Comparison of ENCODE assay signal across 12 cellular contexts in the genomic region with DNA sequence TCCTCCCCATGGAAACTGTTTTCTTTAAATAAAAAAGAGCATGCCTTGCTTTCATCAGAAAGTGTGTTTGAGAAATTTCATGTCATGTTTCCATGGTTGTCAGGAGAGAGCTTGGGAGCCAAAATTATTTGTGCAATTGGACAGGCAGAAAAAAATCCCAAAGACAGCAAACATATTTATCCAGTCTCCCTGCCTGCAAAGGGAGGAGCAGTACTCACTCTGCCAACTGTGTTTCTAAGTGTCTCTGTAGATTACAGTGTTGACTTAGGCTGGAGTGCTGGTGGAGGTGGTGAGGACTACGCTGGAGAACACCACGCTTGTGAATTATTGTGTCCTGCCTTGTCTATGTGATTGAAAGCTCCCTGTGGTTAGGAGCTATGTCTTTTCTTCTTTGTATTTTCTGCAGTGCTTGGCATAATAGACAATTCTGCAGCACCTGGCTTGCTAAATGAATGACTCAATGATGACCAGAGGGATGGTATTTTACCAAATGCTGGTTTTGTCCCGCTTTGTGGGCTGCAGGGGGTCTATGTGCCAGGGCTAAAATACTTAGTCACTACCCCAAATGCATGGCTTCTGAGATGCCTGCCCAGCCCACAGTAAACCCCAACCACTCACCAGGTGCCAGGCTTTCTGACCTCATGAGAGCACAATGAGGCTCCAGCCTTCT. TPM values are rescaled to one million over a fixed set of nuclear protein-coding genes. Genes with fewer than 3 reads are reported as not detected.
DNase-seq lines count a peak whose midpoint lies in the region; ATAC-seq and TF ChIP-seq lines count a peak whose summit lies in the region.
"Had no signal": no experiment of that assay in that cellular context is flagged by ENCODE, and none has a peak within 500 bp of the region (broad histone marks: within the 10 kb centered on the region; RNA-seq: fewer than 3 reads in every experiment).

No MANE protein-coding gene starts in this region.

- peaks cover 4 to 32% (median 23%) of the 10 kb centered on the region in 5 donors for H3K4me1 ChIP-seq in subcutaneous abdominal adipose tissue (ENCODE audit: control insufficient read depth in 5 of 5, insufficient read depth in 5 of 5, low read length in 5 of 5)

- H3K4me1 Mint-ChIP-seq in MCF 10A (ENCODE audit: insufficient read depth, unreplicated experiment) = peaks cover 12% of the 10 kb centered on the region

- peak; percentile 46 for ATAC-seq in left colon
- ATAC-seq in GM19328 (IDR thresholded peaks at IDR 0.05; ENCODE audit: unreplicated experiment) = no peak
- no peak for ATAC-seq in HG03135 (IDR thresholded peaks at IDR 0.05; ENCODE audit: unreplicated experiment)
- no peak for ATAC-seq in GM21576 (IDR thresholded peaks at IDR 0.05; ENCODE audit: unreplicated experiment)
- ATAC-seq: activated CD4-positive, CD25-positive, alpha-beta regulatory T cell treated with anti-CD3 and anti-CD28 coated beads, Interleukin-2, amount 50 U/mL, for 24 hours had no signal

- POLR2A ChIA-PET in MCF 10A (lab: Yijun Ruan, JAX) = interaction anchor here (0.7 to 1.0 kb wide), 4 partner anchors 9 to 252 kb away, joined by 3 read pairs; a partner anchor contains a TSS

- no peaks in the 10 kb centered on the region for H3K36me3 Mint-ChIP-seq in MCF 10A (ENCODE audit: insufficient read depth, unreplicated experiment)

- H3K4me3 ChIP-seq in subcutaneous abdominal adipose tissue (ENCODE audit: low read depth in 1 of 5, low read length in 5 of 5) = peak overlapping the region in 2 of 5 donors; percentile 12 to 17

- TF ChIP-seq CTCF in MCF 10A (IDR thresholded peaks at IDR 0.05; ENCODE audit: unreplicated experiment) = no peak

- DNase-seq in NCI-H146 (lab: John Stamatoyannopoulos, UW) (peak; percentile 60), MCF 10A (ENCODE audit: unreplicated experiment) (no peak), left colon (peak in 1 of 2 donors; percentile 17)
- no peak for DNase-seq in stimulated activated CD4-positive, alpha-beta T cell treated with anti-CD3 and anti-CD28 coated beads, Interleukin-1b, Interleukin-23, amount 100 ng/mL, for 48 hours
- DNase-seq: activated gamma-delta T cell treated with Interleukin-2 at 50 U/mL for 16 hours; effector CD4-positive, alpha-beta T cell had no signal

- CTCF ChIA-PET in MCF 10A (lab: Yijun Ruan, JAX) = interaction anchor here (0.7 to 4.6 kb wide), 7 partner anchors 8 to 1292 kb away, joined by 3 to 26 read pairs (median 3); no protein-coding TSS in a partner anchor

- H3K27ac Mint-ChIP-seq in MCF 10A (ENCODE audit: low read depth, unreplicated experiment) = peak overlapping the region; percentile 59
- H3K27ac Mint-ChIP-seq: progenitor cell of endocrine pancreas had no signal

- no peaks in the 10 kb centered on the region for H3K9me3 Mint-ChIP-seq in MCF 10A (ENCODE audit: unreplicated experiment)

- H3K27me3 Mint-ChIP-seq in MCF 10A (ENCODE audit: insufficient read depth, unreplicated experiment) = no peaks in the 10 kb centered on the region

- H3K9me3 ChIP-seq in subcutaneous abdominal adipose tissue (ENCODE audit: control insufficient read depth in 5 of 5, low read length in 5 of 5) = no peaks in the 10 kb centered on the region

- no peak overlapping the region for H3K4me3 Mint-ChIP-seq in MCF 10A (ENCODE audit: unreplicated experiment)

- H3K27ac ChIP-seq in subcutaneous abdominal adipose tissue (ENCODE audit: low read depth, low read length) = peak overlapping the region; percentile 90

- intact Hi-C loops in MCF 10A (cut with micrococcal nuclease) = no loop called here
- intact Hi-C loops in left colon (cut with DNase I, micrococcal nuclease) = no loop called here

- BruUV-seq in MCF 10A (replicated peaks; lab: Mats Ljungman, UMichigan) = no TSS peak

- H3K36me3 ChIP-seq in subcutaneous abdominal adipose tissue (ENCODE audit: control insufficient read depth in 5 of 5, insufficient read depth in 5 of 5, low read length in 5 of 5) = peaks cover 0 to 4% (median 0%) of the 10 kb centered on the region in 5 donors

- H3K9ac ChIP-seq in subcutaneous abdominal adipose tissue (ENCODE audit: low read length in 5 of 5) = no peak overlapping the region

- H3K27me3 ChIP-seq in subcutaneous abdominal adipose tissue (ENCODE audit: control insufficient read depth in 5 of 5, insufficient read depth in 4 of 5, low read length in 5 of 5) = no peaks in the 10 kb centered on the region

RNA-seq across cellular contexts. Expression of a gene that starts 50.8 kb away (rescaled TPM):
- total RNA-seq in MCF 10A (2022) (1.8 and 2.3 TPM in 2 replicates), left colon (10 to 100 TPM in 1 of 2 donors, 1 to 10 TPM in 1; 4.2 to 10.6 TPM)
